In the genomic region with DNA sequence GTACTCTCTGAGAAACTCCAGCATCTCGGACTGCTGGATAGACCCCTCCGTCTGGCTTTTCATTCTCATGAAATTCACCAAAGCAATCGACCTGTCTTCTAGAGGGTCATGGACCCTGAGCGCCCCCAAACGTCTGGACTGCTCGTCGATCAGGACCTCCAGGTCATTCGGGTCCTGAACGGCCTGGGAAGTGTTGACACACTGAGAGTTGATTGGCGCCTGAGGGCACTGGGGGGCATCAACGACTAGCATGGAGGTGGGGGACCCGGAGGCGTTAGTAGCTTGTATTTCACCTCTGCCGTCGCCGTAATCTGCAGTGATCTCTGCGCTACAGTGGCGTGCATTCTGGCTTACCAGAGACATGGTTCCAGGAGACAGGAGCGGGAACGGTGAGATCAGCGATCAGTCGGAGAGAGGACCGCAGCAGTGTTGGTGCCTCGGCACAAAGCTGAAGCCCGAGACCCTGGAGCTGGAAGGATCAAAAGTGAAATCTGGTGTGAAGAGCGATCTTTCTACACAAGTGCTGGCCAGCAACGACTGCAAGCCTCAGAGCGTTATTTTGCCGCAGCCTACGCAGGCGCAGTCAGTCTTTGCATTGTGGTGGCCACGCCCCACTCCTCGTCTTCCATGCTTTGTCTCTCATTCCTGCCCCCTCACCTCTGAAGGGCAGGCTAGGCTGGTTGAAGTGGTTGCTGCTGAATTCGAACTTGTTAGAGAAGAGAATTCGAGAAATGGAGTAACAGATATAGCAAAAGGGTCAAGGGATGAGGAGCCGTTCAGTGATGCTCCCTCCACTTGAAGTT, we compare ENCODE assay signal across 11 cellular contexts. TPM values are rescaled to one million over a fixed set of nuclear protein-coding genes. Genes with fewer than 3 reads are reported as not detected.
A peak's percentile ranks its signal among the peaks of the same experiment; 100 is the strongest.
DNase-seq lines count a peak whose midpoint lies in the region; ATAC-seq lines count a peak whose summit lies in the region.
"Had no signal": no experiment of that assay in that cellular context is flagged by ENCODE, and none has a peak within 500 bp of the region (broad histone marks: within the 10 kb centered on the region; RNA-seq: fewer than 3 reads in every experiment).

A gene with protein sequence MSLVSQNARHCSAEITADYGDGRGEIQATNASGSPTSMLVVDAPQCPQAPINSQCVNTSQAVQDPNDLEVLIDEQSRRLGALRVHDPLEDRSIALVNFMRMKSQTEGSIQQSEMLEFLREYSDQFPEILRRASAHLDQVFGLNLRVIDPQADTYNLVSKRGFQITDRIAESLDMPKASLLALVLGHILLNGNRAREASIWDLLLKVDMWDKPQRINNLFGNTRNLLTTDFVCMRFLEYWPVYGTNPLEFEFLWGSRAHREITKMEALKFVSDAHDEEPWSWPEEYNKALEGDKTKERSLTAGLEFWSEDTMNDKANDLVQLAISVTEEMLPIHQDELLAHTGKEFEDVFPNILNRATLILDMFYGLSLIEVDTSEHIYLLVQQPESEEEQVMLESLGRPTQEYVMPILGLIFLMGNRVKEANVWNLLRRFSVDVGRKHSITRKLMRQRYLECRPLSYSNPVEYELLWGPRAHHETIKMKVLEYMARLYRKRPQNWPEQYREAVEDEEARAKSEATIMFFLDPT (minus strand): TSS at position 566 of the 803 bp plus-strand sequence. CDS start 203 bp downstream, at position 363.

- H3K27ac Mint-ChIP-seq in activated naive CD4-positive, alpha-beta T cell treated with anti-CD3 and anti-CD28 coated beads, Interleukin-2, amount 50 U/mL, for 24 hours, result peak within 1 kb of the TSS; percentile 17

- DNase-seq in NCI-H510A treated with DMSO at 0.1 percent for 48 hours (lab: John Stamatoyannopoulos, UW), result peak; percentile 5
- peak; percentile 17 for DNase-seq in kidney tubule cell (ENCODE audit: low spot score)
- DNase-seq in stimulated activated naive CD4-positive, alpha-beta T cell treated with Interleukin-2 at 50 U/mL for 16 hours (lab: John Stamatoyannopoulos, UW), result peak; percentile 6
- no peak for DNase-seq in aorta
- DNase-seq in NCI-H2081 treated with DMSO at 0.1 percent for 48 hours (lab: John Stamatoyannopoulos, UW), result no peak
- no peak for DNase-seq in DMS53 (lab: John Stamatoyannopoulos, UW)
- DNase-seq: trophoblast cell had no signal

- no peaks in the 10 kb centered on the region for H3K9me3 ChIP-seq in aorta (ENCODE audit: control insufficient read depth, low read length)
- H3K9me3 ChIP-seq: SJSA1 had no signal

- no peaks in the 10 kb centered on the region for H3K36me3 ChIP-seq in aorta (ENCODE audit: control insufficient read depth in 1 of 2, insufficient read depth in 2 of 2, low read length in 1 of 2)
- H3K36me3 ChIP-seq: SJSA1 had no signal

- peaks cover 2% of the 10 kb centered on the region for H3K9me3 Mint-ChIP-seq in activated naive CD4-positive, alpha-beta T cell treated with anti-CD3 and anti-CD28 coated beads, Interleukin-2, amount 50 U/mL, for 24 hours

- H3K36me3 Mint-ChIP-seq in activated naive CD4-positive, alpha-beta T cell treated with anti-CD3 and anti-CD28 coated beads, Interleukin-2, amount 50 U/mL, for 24 hours, result no peaks in the 10 kb centered on the region

- ATAC-seq in aorta (ENCODE audit: low FRiP score), result no peak

- H3K4me3 ChIP-seq in aorta (ENCODE audit: low read length in 2 of 2), result no peak within 1 kb of the TSS
- H3K4me3 ChIP-seq: SJSA1 had no signal

- WGBS in aorta, 2 donors, result 17 to 40% methylated on average over 36 of the region's 36 CpGs

- H3K4me1 Mint-ChIP-seq in activated naive CD4-positive, alpha-beta T cell treated with anti-CD3 and anti-CD28 coated beads, Interleukin-2, amount 50 U/mL, for 24 hours, result peaks cover 8% of the 10 kb centered on the region

- H3K4me3 Mint-ChIP-seq in activated naive CD4-positive, alpha-beta T cell treated with anti-CD3 and anti-CD28 coated beads, Interleukin-2, amount 50 U/mL, for 24 hours, result peak within 1 kb of the TSS; percentile 84

- H3K27me3 Mint-ChIP-seq in activated naive CD4-positive, alpha-beta T cell treated with anti-CD3 and anti-CD28 coated beads, Interleukin-2, amount 50 U/mL, for 24 hours, result peaks cover 4% of the 10 kb centered on the region

- no peaks in the 10 kb centered on the region for H3K4me1 ChIP-seq in aorta (ENCODE audit: control insufficient read depth in 1 of 2, insufficient read depth in 2 of 2, low read length in 2 of 2)
- H3K4me1 ChIP-seq: SJSA1 had no signal

- no peaks in the 10 kb centered on the region for H3K27me3 ChIP-seq in aorta (ENCODE audit: control insufficient read depth in 1 of 2, insufficient read depth in 2 of 2, low read length in 1 of 2)
- H3K27me3 ChIP-seq: SJSA1 had no signal

- no peak within 1 kb of the TSS for H3K27ac ChIP-seq in aorta (ENCODE audit: low read depth in 1 of 2, low read length in 2 of 2)
- H3K27ac ChIP-seq: SJSA1 had no signal

- intact Hi-C loops in aorta (cut with DNase I), result no loop called here

RNA-seq across cellular contexts. Expression of the gene that starts here (rescaled TPM):
- total RNA-seq in aorta, result under 1 TPM in 1 of 2 donors, not detected in 1; 0.69 TPM
- not detected for polyA plus RNA-seq in aorta
- total RNA-seq: dermis microvascular lymphatic vessel endothelial cell, SJSA1 had no signal
- polyA plus RNA-seq: neural cell had no signal

Comparison
In these comparisons a context has a peak if more than half of its experiments do, and no peak if none do; other contexts are left out.
1. DNase-seq: peak in NCI-H510A treated with DMSO at 0.1 percent for 48 hours (single experiment), kidney tubule cell (single experiment) and stimulated activated naive CD4-positive, alpha-beta T cell treated with Interleukin-2 at 50 U/mL for 16 hours (single experiment); none in aorta (0 of 2), NCI-H2081 treated with DMSO at 0.1 percent for 48 hours (single experiment) and DMS53 (single experiment).